22 cellular contexts compared by ENCODE assay signal in the genomic region with DNA sequence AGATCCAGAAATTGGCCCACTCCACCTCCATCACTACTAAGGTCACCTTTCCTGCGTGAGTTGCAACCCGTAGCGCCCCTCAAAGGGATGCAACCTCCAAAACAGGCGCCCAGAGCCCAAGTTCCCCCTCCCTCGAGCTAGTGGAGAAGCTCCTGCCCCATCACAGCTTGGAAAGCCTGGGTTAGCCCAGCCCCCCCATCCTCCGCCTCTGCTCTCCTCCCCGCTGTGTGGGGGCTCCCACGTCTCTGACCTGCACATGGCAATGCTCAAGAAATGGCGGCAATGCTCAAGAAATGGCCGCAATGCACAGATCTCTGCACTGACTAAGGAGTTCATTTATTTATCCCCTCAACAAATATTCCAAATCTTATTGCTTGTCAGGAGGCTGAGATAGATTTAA. TPM values are rescaled to one million over a fixed set of nuclear protein-coding genes. Genes with fewer than 3 reads are reported as not detected.
DNase-seq lines count a peak whose midpoint lies in the region; ATAC-seq and TF ChIP-seq lines count a peak whose summit lies in the region.
"Had no signal": no experiment of that assay in that cellular context is flagged by ENCODE, and none has a peak within 500 bp of the region (broad histone marks: within the 10 kb centered on the region; RNA-seq: fewer than 3 reads in every experiment).

No MANE protein-coding gene starts in this region.

- H3K27me3 Mint-ChIP-seq in activated CD4-positive, alpha-beta T cell treated with anti-CD3 and anti-CD28 coated beads, Interleukin-2, amount 10 ng/mL, durations not matched to agents 7 days and 5 days: peaks cover 45% of the 10 kb centered on the region
- peaks cover 55% of the 10 kb centered on the region for H3K27me3 Mint-ChIP-seq in WTC11 (ENCODE audit: low read depth)
- H3K27me3 Mint-ChIP-seq in glutamatergic neuron (ENCODE audit: unreplicated experiment): peaks cover 22% of the 10 kb centered on the region
- H3K27me3 Mint-ChIP-seq in osteocyte (ENCODE audit: unreplicated experiment): peaks cover 25% of the 10 kb centered on the region

- H3K36me3 Mint-ChIP-seq in activated CD4-positive, alpha-beta T cell treated with anti-CD3 and anti-CD28 coated beads, Interleukin-2, amount 10 ng/mL, durations not matched to agents 7 days and 5 days (ENCODE audit: low read depth): peaks cover 2% of the 10 kb centered on the region
- peaks cover 6% of the 10 kb centered on the region; the same call in 1 of the 2 replicates for H3K36me3 Mint-ChIP-seq in WTC11
- H3K36me3 Mint-ChIP-seq in glutamatergic neuron (ENCODE audit: unreplicated experiment): peaks cover 16% of the 10 kb centered on the region
- no peaks in the 10 kb centered on the region for H3K36me3 Mint-ChIP-seq in osteocyte (ENCODE audit: unreplicated experiment)

- TF ChIP-seq CTCF in WTC11 (IDR thresholded peaks at IDR 0.05) (no peak), glutamatergic neuron (IDR thresholded peaks at IDR 0.05; ENCODE audit: partially characterized antibody, unreplicated experiment) (no peak), osteocyte (IDR thresholded peaks at IDR 0.05) (no peak)

- CTCF ChIA-PET in activated CD4-positive, alpha-beta T cell treated with anti-CD3 and anti-CD28 coated beads, Interleukin-2, amount 10 ng/mL, durations not matched to agents 7 days and 5 days (lab: Charles Lee): interaction anchor here (0.6 kb wide), 2 partner anchors 181 to 223 kb away, joined by 3 read pairs; no protein-coding TSS in a partner anchor
- CTCF ChIA-PET in WTC11 (lab: Charles Lee): interaction anchor here (0.8 to 1.5 kb wide), 4 partner anchors 10 to 164 kb away, joined by 3 to 4 read pairs (median 3); partner anchors contain the start of gene GAS2L1

- POLR2A ChIA-PET in activated CD4-positive, alpha-beta T cell treated with anti-CD3 and anti-CD28 coated beads, Interleukin-2, amount 10 ng/mL, durations not matched to agents 7 days and 5 days (lab: Charles Lee): no interaction called here
- POLR2A ChIA-PET in WTC11 (lab: Charles Lee): no interaction called here

- no peak overlapping the region for H3K27ac Mint-ChIP-seq in activated CD4-positive, alpha-beta T cell treated with anti-CD3 and anti-CD28 coated beads, Interleukin-2, amount 10 ng/mL, durations not matched to agents 7 days and 5 days
- no peak overlapping the region for H3K27ac Mint-ChIP-seq in WTC11
- H3K27ac Mint-ChIP-seq in glutamatergic neuron (ENCODE audit: unreplicated experiment): peak overlapping the region; percentile 3
- H3K27ac Mint-ChIP-seq in osteocyte (ENCODE audit: unreplicated experiment): no peak overlapping the region
- H3K27ac Mint-ChIP-seq: stimulated activated naive CD8-positive, alpha-beta T cell treated with anti-CD3 and anti-CD28 coated beads, Interleukin-15, Interleukin-2, amounts not matched to agents 100 ng/mL and 50 ng/mL, for 24 hours had no signal

- peak overlapping the region; percentile 20 for H3K4me3 Mint-ChIP-seq in activated CD4-positive, alpha-beta T cell treated with anti-CD3 and anti-CD28 coated beads, Interleukin-2, amount 10 ng/mL, durations not matched to agents 7 days and 5 days
- peak overlapping the region; percentile 45 for H3K4me3 Mint-ChIP-seq in WTC11
- peak overlapping the region; percentile 35 for H3K4me3 Mint-ChIP-seq in glutamatergic neuron (ENCODE audit: unreplicated experiment)
- H3K4me3 Mint-ChIP-seq in osteocyte (ENCODE audit: unreplicated experiment): peak overlapping the region; percentile 56

- no peak for DNase-seq in activated CD4-positive, alpha-beta T cell treated with anti-CD3 and anti-CD28 coated beads, Interleukin-2, amount 10 ng/mL, durations not matched to agents 7 days and 5 days
- DNase-seq in activated CD4-positive, alpha-beta T cell treated with anti-CD3 and anti-CD28 coated beads for 4 hours: no peak
- DNase-seq in WTC11 (ENCODE audit: low spot score) (no peak), glutamatergic neuron (no peak), osteocyte (ENCODE audit: extremely low spot score, unreplicated experiment) (no peak)
- DNase-seq: 8988T; activated CD4-positive, alpha-beta T cell treated with anti-CD3 and anti-CD28 coated beads for 1 hour; activated effector memory CD4-positive, alpha-beta T cell treated with Interleukin-2 at 50 U/mL for 16 hours; amniotic stem cell; COR-L47; erythroblast; foreskin keratinocyte; HCEC 1CT; hippocampal formation; NCI-H1092 treated with DMSO at 0.1 percent for 48 hours; NCI-H510A; SK-N-SH; transverse colon had no signal

- H3K9me3 Mint-ChIP-seq in activated CD4-positive, alpha-beta T cell treated with anti-CD3 and anti-CD28 coated beads, Interleukin-2, amount 10 ng/mL, durations not matched to agents 7 days and 5 days: no peaks in the 10 kb centered on the region
- peaks cover 3% of the 10 kb centered on the region; the same call in 1 of the 2 replicates for H3K9me3 Mint-ChIP-seq in WTC11
- H3K9me3 Mint-ChIP-seq in glutamatergic neuron (ENCODE audit: unreplicated experiment): peaks cover 6% of the 10 kb centered on the region
- H3K9me3 Mint-ChIP-seq in osteocyte (ENCODE audit: unreplicated experiment): no peaks in the 10 kb centered on the region
- H3K9me3 Mint-ChIP-seq: stimulated activated naive CD8-positive, alpha-beta T cell treated with anti-CD3 and anti-CD28 coated beads, Interleukin-15, Interleukin-2, amounts not matched to agents 100 ng/mL and 50 ng/mL, for 24 hours had no signal

- peaks cover 13% of the 10 kb centered on the region for H3K4me1 Mint-ChIP-seq in activated CD4-positive, alpha-beta T cell treated with anti-CD3 and anti-CD28 coated beads, Interleukin-2, amount 10 ng/mL, durations not matched to agents 7 days and 5 days
- peaks cover 13% of the 10 kb centered on the region for H3K4me1 Mint-ChIP-seq in WTC11
- H3K4me1 Mint-ChIP-seq in glutamatergic neuron (ENCODE audit: low read depth, unreplicated experiment): peaks cover 10% of the 10 kb centered on the region
- peaks cover 14% of the 10 kb centered on the region for H3K4me1 Mint-ChIP-seq in osteocyte (ENCODE audit: unreplicated experiment)

- ATAC-seq in WTC11: no peak
- no peak for ATAC-seq in HG02678 (IDR thresholded peaks at IDR 0.05; ENCODE audit: unreplicated experiment)
- no peak for ATAC-seq in HG02588 (IDR thresholded peaks at IDR 0.05; ENCODE audit: unreplicated experiment)
- ATAC-seq in GM18907 (IDR thresholded peaks at IDR 0.05; ENCODE audit: unreplicated experiment): no peak
- ATAC-seq: foreskin keratinocyte had no signal

TF ChIP-seq in WTC11, 78 proteins besides CTCF, POLR2A, EP300 and RAD21 (continues in another document):
- TF ChIP-seq SMAD4 (CRISPR knock-in tag; IDR thresholded peaks at IDR 0.05) (no peak), KAT7 (CRISPR knock-in tag; IDR thresholded peaks at IDR 0.05; ENCODE audit: borderline replicate concordance) (no peak), ZNF423 (CRISPR knock-in tag; IDR thresholded peaks at IDR 0.05) (no peak), NFE2L1 (CRISPR knock-in tag; IDR thresholded peaks at IDR 0.05) (no peak), E2F4 (CRISPR knock-in tag; IDR thresholded peaks at IDR 0.05; ENCODE audit: borderline replicate concordance, low read depth) (no peak)
- TF ChIP-seq, protein P1, sequence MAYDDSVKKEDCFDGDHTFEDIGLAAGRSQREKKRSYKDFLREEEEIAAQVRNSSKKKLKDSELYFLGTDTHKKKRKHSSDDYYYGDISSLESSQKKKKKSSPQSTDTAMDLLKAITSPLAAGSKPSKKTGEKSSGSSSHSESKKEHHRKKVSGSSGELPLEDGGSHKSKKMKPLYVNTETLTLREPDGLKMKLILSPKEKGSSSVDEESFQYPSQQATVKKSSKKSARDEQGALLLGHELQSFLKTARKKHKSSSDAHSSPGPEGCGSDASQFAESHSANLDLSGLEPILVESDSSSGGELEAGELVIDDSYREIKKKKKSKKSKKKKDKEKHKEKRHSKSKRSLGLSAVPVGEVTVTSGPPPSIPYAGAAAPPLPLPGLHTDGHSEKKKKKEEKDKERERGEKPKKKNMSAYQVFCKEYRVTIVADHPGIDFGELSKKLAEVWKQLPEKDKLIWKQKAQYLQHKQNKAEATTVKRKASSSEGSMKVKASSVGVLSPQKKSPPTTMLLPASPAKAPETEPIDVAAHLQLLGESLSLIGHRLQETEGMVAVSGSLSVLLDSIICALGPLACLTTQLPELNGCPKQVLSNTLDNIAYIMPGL (CRISPR knock-in tag; IDR thresholded peaks at IDR 0.05): no peak
- TF ChIP-seq, protein P2, sequence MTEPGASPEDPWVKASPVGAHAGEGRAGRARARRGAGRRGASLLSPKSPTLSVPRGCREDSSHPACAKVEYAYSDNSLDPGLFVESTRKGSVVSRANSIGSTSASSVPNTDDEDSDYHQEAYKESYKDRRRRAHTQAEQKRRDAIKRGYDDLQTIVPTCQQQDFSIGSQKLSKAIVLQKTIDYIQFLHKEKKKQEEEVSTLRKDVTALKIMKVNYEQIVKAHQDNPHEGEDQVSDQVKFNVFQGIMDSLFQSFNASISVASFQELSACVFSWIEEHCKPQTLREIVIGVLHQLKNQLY (CRISPR knock-in tag; IDR thresholded peaks at IDR 0.05): no peak

RNA-seq across cellular contexts. Expression of gene RASL10A, which starts 0.9 kb away (rescaled TPM):
- total RNA-seq in activated CD4-positive, alpha-beta T cell treated with anti-CD3 and anti-CD28 coated beads, Interleukin-2, amount 10 ng/mL, durations not matched to agents 7 days and 5 days: under 1 TPM; 0.37 to 0.92 TPM
- total RNA-seq in WTC11 (2021) (1.1 to 1.6 TPM (median 1.6 TPM) in 3 replicates), glutamatergic neuron (ENCODE audit: unreplicated experiment) (1.3 TPM), osteocyte (not detected in 2 replicates)
- total RNA-seq: foreskin keratinocyte had no signal

RNA-seq across cellular contexts. Expression of gene GAS2L1, which starts 10.0 kb away (rescaled TPM):
- total RNA-seq in activated CD4-positive, alpha-beta T cell treated with anti-CD3 and anti-CD28 coated beads, Interleukin-2, amount 10 ng/mL, durations not matched to agents 7 days and 5 days: 1 to 10 TPM; 4.7 to 5.1 TPM
- 15.3 to 19.9 TPM (median 15.6 TPM) in 3 replicates for total RNA-seq in WTC11 (2021)
- total RNA-seq in glutamatergic neuron (ENCODE audit: unreplicated experiment): 10.3 TPM
- total RNA-seq in osteocyte: 21.6 and 22.3 TPM in 2 replicates

RNA-seq across cellular contexts. Expression of gene EWSR1, which starts 48.4 kb away (rescaled TPM):
- total RNA-seq in activated CD4-positive, alpha-beta T cell treated with anti-CD3 and anti-CD28 coated beads, Interleukin-2, amount 10 ng/mL, durations not matched to agents 7 days and 5 days: 100 to 1,000 TPM; 329 to 400 TPM
- total RNA-seq in WTC11 (2021) (377 to 400 TPM (median 384 TPM) in 3 replicates), glutamatergic neuron (ENCODE audit: unreplicated experiment) (355 TPM), osteocyte (218 and 228 TPM in 2 replicates)

RNA-seq across cellular contexts. Expression of gene RHBDD3, which starts 48.6 kb away (rescaled TPM):
- total RNA-seq in activated CD4-positive, alpha-beta T cell treated with anti-CD3 and anti-CD28 coated beads, Interleukin-2, amount 10 ng/mL, durations not matched to agents 7 days and 5 days: 10 to 100 TPM; 31.2 to 33.0 TPM
- total RNA-seq in WTC11 (2021) (69.6 to 78.2 TPM (median 77.9 TPM) in 3 replicates), glutamatergic neuron (ENCODE audit: unreplicated experiment) (50.4 TPM), osteocyte (41.0 and 45.8 TPM in 2 replicates)
